In genomic region chr17:40779181-40779909, GRCh38 we compare ENCODE assay signal across 10 cellular contexts. TPM values are rescaled to one million over a fixed set of nuclear protein-coding genes. Genes with fewer than 3 reads are reported as not detected.
A peak's percentile ranks its signal among the peaks of the same experiment; 100 is the strongest.
DNase-seq lines count a peak whose midpoint lies in the region; ATAC-seq and TF ChIP-seq lines count a peak whose summit lies in the region.
"Had no signal": no experiment of that assay in that cellular context is flagged by ENCODE, and none has a peak within 500 bp of the region (broad histone marks: within the 10 kb centered on the region; RNA-seq: fewer than 3 reads in every experiment).

No MANE protein-coding gene starts in this region.

- peak; percentile 76 for ATAC-seq in CD4-positive, alpha-beta T cell (ENCODE audit: poor library complexity)
- no peak for ATAC-seq in GM18870 (IDR thresholded peaks at IDR 0.05; ENCODE audit: unreplicated experiment)
- ATAC-seq in GM18502 (IDR thresholded peaks at IDR 0.05; ENCODE audit: poor library complexity, unreplicated experiment), result no peak

- H3K4me1 Mint-ChIP-seq in CD4-positive, alpha-beta T cell (ENCODE audit: low read depth), result no peaks in the 10 kb centered on the region
- H3K4me1 Mint-ChIP-seq: natural killer cell had no signal

- peaks cover 45% of the 10 kb centered on the region for H3K27me3 ChIP-seq in CD4-positive, alpha-beta T cell (ENCODE audit: control insufficient read depth, insufficient read depth, low read length)
- H3K27me3 ChIP-seq in SJCRH30 (no peaks in the 10 kb centered on the region), Karpas-422 (ENCODE audit: low read length) (no peaks in the 10 kb centered on the region)

- no peak overlapping the region for H3K4me2 ChIP-seq in Karpas-422 (ENCODE audit: low read depth, low read length, poor library complexity, severe bottlenecking)

- no peak overlapping the region for H2AFZ ChIP-seq in Karpas-422 (ENCODE audit: low read length)

- no peaks in the 10 kb centered on the region for H3K9me3 Mint-ChIP-seq in CD4-positive, alpha-beta T cell
- H3K9me3 Mint-ChIP-seq: natural killer cell had no signal

- intact Hi-C loops in CD4-positive, alpha-beta T cell (cut with DNase I, micrococcal nuclease), result no loop called here

- H3K27ac ChIP-seq in CD4-positive, alpha-beta T cell (ENCODE audit: low read depth, low read length), result no peak overlapping the region
- H3K27ac ChIP-seq in SJCRH30 (no peak overlapping the region), Karpas-422 (ENCODE audit: low read length) (no peak overlapping the region)
- H3K27ac ChIP-seq: epithelial cell of prostate had no signal

- H3K4me3 ChIP-seq in retinal pigment epithelial cell (ENCODE audit: low read length), result peak overlapping the region; percentile 25
- H3K4me3 ChIP-seq in SJCRH30, result no peak overlapping the region
- no peak overlapping the region for H3K4me3 ChIP-seq in Karpas-422 (ENCODE audit: low read length)

- no peaks in the 10 kb centered on the region for H3K36me3 ChIP-seq in SJCRH30
- H3K36me3 ChIP-seq in Karpas-422 (ENCODE audit: insufficient read depth, low read length), result no peaks in the 10 kb centered on the region

- H3K4me1 ChIP-seq in SJCRH30, result no peaks in the 10 kb centered on the region
- no peaks in the 10 kb centered on the region for H3K4me1 ChIP-seq in Karpas-422 (ENCODE audit: low read length)

- H4K20me1 ChIP-seq in Karpas-422 (ENCODE audit: insufficient read depth, low read depth, low read length), result no peaks in the 10 kb centered on the region

- H3K9ac ChIP-seq in Karpas-422 (ENCODE audit: low read length), result no peak overlapping the region

- H3K4me3 Mint-ChIP-seq in CD4-positive, alpha-beta T cell, result peak overlapping the region; percentile 66
- H3K4me3 Mint-ChIP-seq: natural killer cell had no signal

- CTCF ChIA-PET in CD4-positive, alpha-beta T cell (lab: Charles Lee), result interaction anchor here (1.3 kb wide), 1 partner anchor 28 kb away, joined by 3 read pairs; no protein-coding TSS in a partner anchor

- no peaks in the 10 kb centered on the region for H3K9me3 ChIP-seq in CD4-positive, alpha-beta T cell (ENCODE audit: control insufficient read depth, low read length)
- H3K9me3 ChIP-seq in SJCRH30 (replicated peaks), result no peaks in the 10 kb centered on the region
- H3K9me3 ChIP-seq in Karpas-422 (ENCODE audit: low read length), result no peaks in the 10 kb centered on the region

- H3K27ac Mint-ChIP-seq in CD4-positive, alpha-beta T cell, result no peak overlapping the region
- H3K27ac Mint-ChIP-seq: natural killer cell had no signal

- peak in 4 of 10 experiments; percentile 1 to 37 (median 15) for DNase-seq in CD4-positive, alpha-beta T cell
- DNase-seq in NCI-H2227 treated with DMSO at 0.1 percent for 48 hours (lab: John Stamatoyannopoulos, UW) (peak; percentile 37), astrocyte of the hippocampus (ENCODE audit: low read depth, low spot score) (peak; percentile 10), retinal pigment epithelial cell (ENCODE audit: low read depth) (no peak), SJCRH30 (no peak), Karpas-422 (no peak)
- DNase-seq: natural killer cell had no signal

- peaks cover 68% of the 10 kb centered on the region for H3K27me3 Mint-ChIP-seq in CD4-positive, alpha-beta T cell

- no peaks in the 10 kb centered on the region for H3K36me3 Mint-ChIP-seq in CD4-positive, alpha-beta T cell (ENCODE audit: low read depth)
- H3K36me3 Mint-ChIP-seq: natural killer cell had no signal

- POLR2A ChIA-PET in CD4-positive, alpha-beta T cell (lab: Charles Lee), result no interaction called here

- H3K9me2 ChIP-seq in Karpas-422 (replicated peaks; ENCODE audit: insufficient read depth, low read length), result no peaks in the 10 kb centered on the region

- TF ChIP-seq CTCF in CD4-positive, alpha-beta T cell (IDR thresholded peaks at IDR 0.05), result no peak
- TF ChIP-seq CTCF in retinal pigment epithelial cell (conservative IDR thresholded peaks at IDR 0.05; ENCODE audit: low read depth, low read length), result no peak

- no peaks in the 10 kb centered on the region for H3K79me2 ChIP-seq in Karpas-422 (ENCODE audit: low read length)

RNA-seq across cellular contexts. Expression of gene KRT27, which starts 3.0 kb away (rescaled TPM):
- not detected for total RNA-seq in CD4-positive, alpha-beta T cell
- not detected in 2 replicates for total RNA-seq in SJCRH30 (2014; rRNA removed; shearing (Covaris generic))
- not detected in 2 replicates for total RNA-seq in Karpas-422 (2014; rRNA removed; shearing (Covaris generic); ENCODE audit: low replicate concordance)
- total RNA-seq: natural killer cell had no signal

RNA-seq across cellular contexts. Expression of gene KRT26, which starts 7.3 kb away (rescaled TPM):
- total RNA-seq in CD4-positive, alpha-beta T cell, result not detected
- total RNA-seq in SJCRH30 (2014; rRNA removed; shearing (Covaris generic)), result not detected in 2 replicates
- total RNA-seq in Karpas-422 (2014; rRNA removed; shearing (Covaris generic); ENCODE audit: low replicate concordance), result not detected in 2 replicates
- total RNA-seq: natural killer cell had no signal

RNA-seq across cellular contexts. Expression of gene KRT28, which starts 20.4 kb away (rescaled TPM):
- total RNA-seq in CD4-positive, alpha-beta T cell, result not detected
- total RNA-seq in SJCRH30 (2014; rRNA removed; shearing (Covaris generic)), result 0.20 TPM in 1 of 2 replicates, not detected in the other
- total RNA-seq in Karpas-422 (2014; rRNA removed; shearing (Covaris generic); ENCODE audit: low replicate concordance), result not detected in 2 replicates
- total RNA-seq: natural killer cell had no signal

RNA-seq across cellular contexts. Expression of gene KRT25, which starts 24.2 kb away (rescaled TPM):
- not detected for total RNA-seq in CD4-positive, alpha-beta T cell
- not detected in 2 replicates for total RNA-seq in SJCRH30 (2014; rRNA removed; shearing (Covaris generic))
- not detected in 2 replicates for total RNA-seq in Karpas-422 (2014; rRNA removed; shearing (Covaris generic); ENCODE audit: low replicate concordance)
- total RNA-seq: natural killer cell had no signal

RNA-seq across cellular contexts. Expression of gene KRT10, which starts 43.1 kb away (rescaled TPM):
- total RNA-seq in CD4-positive, alpha-beta T cell, result 10 to 100 TPM; 32.2 to 37.1 TPM
- 20.4 and 22.5 TPM in 2 replicates for total RNA-seq in SJCRH30 (2014; rRNA removed; shearing (Covaris generic))
- total RNA-seq in Karpas-422 (2014; rRNA removed; shearing (Covaris generic); ENCODE audit: low replicate concordance), result 14.9 and 21.6 TPM in 2 replicates

Comparison
In these comparisons a context has a peak if more than half of its experiments do, and no peak if none do; other contexts are left out.
1. DNase-seq: peak in NCI-H2227 treated with DMSO at 0.1 percent for 48 hours (single experiment) and astrocyte of the hippocampus (single experiment); none in retinal pigment epithelial cell (single experiment), SJCRH30 (0 of 2) and Karpas-422 (single experiment).